1 cellular context compared by ENCODE assay signal in genomic region chr11:99884750-99885149, GRCh38.
TF ChIP-seq lines count a peak whose summit lies in the region.

No MANE protein-coding gene starts in this region.

TF ChIP-seq in H1, 55 proteins besides CTCF, POLR2A, EP300 and RAD21:
- no peak for TF ChIP-seq TAF1 (IDR thresholded peaks at IDR 0.05; ENCODE audit: low read depth, low read length)
- no peak for TF ChIP-seq SP1 (IDR thresholded peaks at IDR 0.05; ENCODE audit: low read depth, low read length)
- TF ChIP-seq SIRT6 (IDR thresholded peaks at IDR 0.05; ENCODE audit: low read length) = no peak
- no peak for TF ChIP-seq POLR2AphosphoS5 (IDR thresholded peaks at IDR 0.05; ENCODE audit: low read depth, low read length)
- TF ChIP-seq CHD2 (IDR thresholded peaks at IDR 0.05; ENCODE audit: low read length) = no peak
- TF ChIP-seq RXRA (IDR thresholded peaks at IDR 0.05; ENCODE audit: insufficient read depth, low read depth, low read length) = no peak
- TF ChIP-seq SIN3A (conservative IDR thresholded peaks at IDR 0.05 in 1 of 2, IDR thresholded peaks at IDR 0.05 in 1 of 2; ENCODE audit: low read depth in 1 of 2, low read length in 2 of 2) = no peak
- TF ChIP-seq NANOG (IDR thresholded peaks at IDR 0.05; ENCODE audit: insufficient read depth, low read depth, low read length, poor library complexity, severe bottlenecking) = no peak
